9 cellular contexts compared by ENCODE assay signal in genomic region chr1:58874757-58875755, GRCh38.
A peak's percentile ranks its signal among the peaks of the same experiment; 100 is the strongest.
DNase-seq lines count a peak whose midpoint lies in the region; ATAC-seq and TF ChIP-seq lines count a peak whose summit lies in the region.
"Had no signal": no experiment of that assay in that cellular context is flagged by ENCODE, and none has a peak within 500 bp of the region (broad histone marks: within the 10 kb centered on the region; RNA-seq: fewer than 3 reads in every experiment).

No MANE protein-coding gene starts in this region.

- in situ Hi-C loops in KBM-7 (cut with MboI; ENCODE audit: low pct_unique_long_range_greater_than_20kb, low sequenced_read_pairs), result no loop called here

- CTCF ChIA-PET in RWPE1 (lab: Yijun Ruan, JAX), result no interaction called here

- no peak for ATAC-seq in GM18505 (IDR thresholded peaks at IDR 0.05; ENCODE audit: unreplicated experiment)
- no peak for ATAC-seq in GM21786 (IDR thresholded peaks at IDR 0.05; ENCODE audit: unreplicated experiment)

- 0 out of 2 replicates have a peak overlapping the region, but pooled peaks have one; percentile 9 for H3K27ac ChIP-seq in RWPE1

- no peak for TF ChIP-seq POLR2A in GM18505 (IDR thresholded peaks at IDR 0.05; ENCODE audit: borderline replicate concordance, extremely low read depth, insufficient read depth, insufficient read length)

- DNase-seq in GM04504 (ENCODE audit: low read depth), result peak; percentile 44
- DNase-seq in RWPE1 (ENCODE audit: low spot score), result no peak
- DNase-seq in globus pallidus (ENCODE audit: low spot score), result peak; percentile 91
- peak; percentile 80 for DNase-seq in putamen (ENCODE audit: low spot score)
- no peak for DNase-seq in activated CD4-positive, CD25-positive, alpha-beta regulatory T cell (lab: John Stamatoyannopoulos, UW)
- no peak for DNase-seq in KBM-7
- DNase-seq: stimulated activated CD4-positive, alpha-beta T cell treated with anti-CD3 and anti-CD28 coated beads, Interleukin-12 subunit alpha, Interleukin-12 subunit beta, amount 100 ng/mL, for 4 hours had no signal

- TF ChIP-seq CTCF in RWPE1 (conservative IDR thresholded peaks at IDR 0.05; ENCODE audit: low read depth), result no peak

- POLR2A ChIA-PET in RWPE1 (lab: Yijun Ruan, JAX; ENCODE audit: low non-redundant PET), result no interaction called here

Comparison
In these comparisons a context has a peak if more than half of its experiments do, and no peak if none do; other contexts are left out.
1. DNase-seq: peak in GM04504 (single experiment), globus pallidus (single experiment) and putamen (single experiment); none in RWPE1 (single experiment), activated CD4-positive, CD25-positive, alpha-beta regulatory T cell (0 of 4) and KBM-7 (single experiment).